1 cellular context compared by ENCODE assay signal in genomic region chr6:27772261-27773001, GRCh38.
TF ChIP-seq lines count a peak whose summit lies in the region.

No MANE protein-coding gene starts in this region.

TF ChIP-seq in HepG2, 621 proteins besides CTCF, POLR2A, EP300 and RAD21 (continued from another document and continues in another):
- peak; percentile 28; the same call in 1 of the 2 replicates for TF ChIP-seq ZNF281 (CRISPR knock-in tag; IDR thresholded peaks at IDR 0.05; ENCODE audit: borderline replicate concordance)
- peak; percentile 61 for TF ChIP-seq FOSL2 (CRISPR knock-in tag; IDR thresholded peaks at IDR 0.05)
- peak; percentile 74 for TF ChIP-seq TAF15 (IDR thresholded peaks at IDR 0.05; ENCODE audit: low read depth, low read length, poor library complexity, severe bottlenecking)
- TF ChIP-seq ZNF232 (CRISPR knock-in tag; IDR thresholded peaks at IDR 0.05; ENCODE audit: borderline replicate concordance): peak; percentile 80; the same call in 1 of the 2 replicates
- TF ChIP-seq KLF12 (CRISPR knock-in tag; IDR thresholded peaks at IDR 0.05; ENCODE audit: borderline replicate concordance): 0 out of 2 replicates have a peak, but pooled peaks have one; percentile 72
- peak; percentile 64; the same call in 1 of the 2 replicates for TF ChIP-seq ARID4A (CRISPR knock-in tag; IDR thresholded peaks at IDR 0.05; ENCODE audit: borderline replicate concordance)
- TF ChIP-seq ZNF230 (CRISPR knock-in tag; IDR thresholded peaks at IDR 0.05): 0 out of 2 replicates have a peak, but pooled peaks have one; percentile 49
- TF ChIP-seq RFXAP (CRISPR knock-in tag; IDR thresholded peaks at IDR 0.05; ENCODE audit: borderline replicate concordance): peak; percentile 70; the same call in 1 of the 2 replicates
- TF ChIP-seq RBM39 (IDR thresholded peaks at IDR 0.05; ENCODE audit: low read depth, low read length, poor library complexity, severe bottlenecking): peak; percentile 89
- peak; percentile 55; the same call in 1 of the 2 replicates for TF ChIP-seq ZNF235 (CRISPR knock-in tag; IDR thresholded peaks at IDR 0.05; ENCODE audit: borderline replicate concordance)
- TF ChIP-seq ZNF441 (CRISPR knock-in tag; IDR thresholded peaks at IDR 0.05; ENCODE audit: borderline replicate concordance): 0 out of 2 replicates have a peak, but pooled peaks have one; percentile 42
- TF ChIP-seq ZNF883 (CRISPR knock-in tag; IDR thresholded peaks at IDR 0.05; ENCODE audit: not compliant biosample characterization): peak; percentile 87
- peak; percentile 89 for TF ChIP-seq ZFP91 (CRISPR knock-in tag; IDR thresholded peaks at IDR 0.05; ENCODE audit: borderline replicate concordance)
- peak; percentile 84 for TF ChIP-seq BCL3 (CRISPR knock-in tag; IDR thresholded peaks at IDR 0.05)
- peak; percentile 72; the same call in 1 of the 2 replicates for TF ChIP-seq ZNF816 (CRISPR knock-in tag; IDR thresholded peaks at IDR 0.05; ENCODE audit: borderline replicate concordance)
- peak; percentile 60; the same call in 1 of the 2 replicates for TF ChIP-seq SMAD1 (CRISPR knock-in tag; IDR thresholded peaks at IDR 0.05; ENCODE audit: borderline replicate concordance, low read depth)
- peak; percentile 77; the same call in 1 of the 2 replicates for TF ChIP-seq ZMYM3 (CRISPR knock-in tag; IDR thresholded peaks at IDR 0.05)
- peak; percentile 96 for TF ChIP-seq NFKB2 (CRISPR knock-in tag; IDR thresholded peaks at IDR 0.05; ENCODE audit: borderline replicate concordance)
- TF ChIP-seq ZNF280B (CRISPR knock-in tag; IDR thresholded peaks at IDR 0.05; ENCODE audit: borderline replicate concordance): peak; percentile 96; the same call in 1 of the 2 replicates
- TF ChIP-seq BRD4 (CRISPR knock-in tag; IDR thresholded peaks at IDR 0.05): 0 out of 2 replicates have a peak, but pooled peaks have one; percentile 63
- no peak for TF ChIP-seq NR2C2 (CRISPR knock-in tag; IDR thresholded peaks at IDR 0.05; ENCODE audit: borderline replicate concordance)
- peak; percentile 77; the same call in 1 of the 2 replicates for TF ChIP-seq ZNF766 (CRISPR knock-in tag; IDR thresholded peaks at IDR 0.05; ENCODE audit: borderline replicate concordance)
- TF ChIP-seq E2F2 (CRISPR knock-in tag; IDR thresholded peaks at IDR 0.05; ENCODE audit: borderline replicate concordance): no peak
- TF ChIP-seq TARDBP (CRISPR knock-in tag; IDR thresholded peaks at IDR 0.05): peak; percentile 71; the same call in 1 of the 2 replicates
- peak; percentile 36; the same call in 1 of the 2 replicates for TF ChIP-seq ZNF512 (CRISPR knock-in tag; IDR thresholded peaks at IDR 0.05)
- no peak for TF ChIP-seq PREB (CRISPR knock-in tag; IDR thresholded peaks at IDR 0.05)
- no peak for TF ChIP-seq MBD4 (IDR thresholded peaks at IDR 0.05; ENCODE audit: borderline replicate concordance, low read length)
- TF ChIP-seq ZBTB2 (CRISPR knock-in tag; IDR thresholded peaks at IDR 0.05; ENCODE audit: low read depth): peak; percentile 47; the same call in 1 of the 2 replicates
- peak; percentile 96 for TF ChIP-seq ZBTB38 (CRISPR knock-in tag; IDR thresholded peaks at IDR 0.05)
- peak; percentile 87 for TF ChIP-seq ZNF574 (CRISPR knock-in tag; IDR thresholded peaks at IDR 0.05)
- peak; percentile 48 for TF ChIP-seq SOX13 (IDR thresholded peaks at IDR 0.05)
- peak in 1 of 2 experiments; percentile 76; a peak in 2 of 4 replicates for TF ChIP-seq SOX13 (CRISPR knock-in tag; conservative IDR thresholded peaks at IDR 0.05 in 1 of 2, IDR thresholded peaks at IDR 0.05 in 1 of 2)
- peak; percentile 87 for TF ChIP-seq KAT8 (CRISPR knock-in tag; IDR thresholded peaks at IDR 0.05)
